In the genomic region with DNA sequence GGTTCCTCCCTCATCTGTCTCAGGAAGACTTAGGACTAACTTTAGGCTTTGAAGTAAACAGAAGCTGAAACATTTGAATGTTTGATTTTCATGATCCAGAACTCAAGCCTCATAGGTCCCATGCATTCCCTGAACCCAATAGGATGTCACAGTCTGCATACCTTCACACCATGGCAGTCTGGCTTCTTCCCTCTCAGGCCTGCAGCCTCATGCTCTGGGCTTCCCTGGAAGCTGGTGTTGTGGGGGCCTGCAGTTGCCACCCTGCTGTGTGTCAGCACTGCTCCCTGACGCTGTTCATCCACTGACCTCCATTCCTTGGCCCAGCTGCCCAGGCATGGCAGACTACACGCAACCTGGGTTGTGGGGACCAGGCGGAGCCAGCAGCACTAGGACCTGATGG, we compare ENCODE assay signal across 1 cellular context.
TF ChIP-seq lines count a peak whose summit lies in the region.

No MANE protein-coding gene starts in this region.

TF ChIP-seq in WTC11, 78 proteins besides CTCF, POLR2A, EP300 and RAD21 (continued from another document):
- TF ChIP-seq CBFB (CRISPR knock-in tag; IDR thresholded peaks at IDR 0.05; ENCODE audit: low read depth) (no peak), SMAD4 (CRISPR knock-in tag; IDR thresholded peaks at IDR 0.05) (no peak), GRHL2 (CRISPR knock-in tag; IDR thresholded peaks at IDR 0.05; ENCODE audit: insufficient replicate concordance, severe bottlenecking) (no peak), ZNF396 (CRISPR knock-in tag; IDR thresholded peaks at IDR 0.05; ENCODE audit: borderline replicate concordance) (no peak), NFATC4 (CRISPR knock-in tag; IDR thresholded peaks at IDR 0.05) (no peak), NFE2L1 (CRISPR knock-in tag; IDR thresholded peaks at IDR 0.05) (no peak), FOXP1 (CRISPR knock-in tag; IDR thresholded peaks at IDR 0.05; ENCODE audit: borderline replicate concordance) (no peak), NFYB (CRISPR knock-in tag; conservative IDR thresholded peaks at IDR 0.05; ENCODE audit: low read depth) (no peak), SMAD3 (CRISPR knock-in tag; IDR thresholded peaks at IDR 0.05; ENCODE audit: borderline replicate concordance) (no peak), CREM (CRISPR knock-in tag; IDR thresholded peaks at IDR 0.05) (no peak)
- TF ChIP-seq, protein P1, sequence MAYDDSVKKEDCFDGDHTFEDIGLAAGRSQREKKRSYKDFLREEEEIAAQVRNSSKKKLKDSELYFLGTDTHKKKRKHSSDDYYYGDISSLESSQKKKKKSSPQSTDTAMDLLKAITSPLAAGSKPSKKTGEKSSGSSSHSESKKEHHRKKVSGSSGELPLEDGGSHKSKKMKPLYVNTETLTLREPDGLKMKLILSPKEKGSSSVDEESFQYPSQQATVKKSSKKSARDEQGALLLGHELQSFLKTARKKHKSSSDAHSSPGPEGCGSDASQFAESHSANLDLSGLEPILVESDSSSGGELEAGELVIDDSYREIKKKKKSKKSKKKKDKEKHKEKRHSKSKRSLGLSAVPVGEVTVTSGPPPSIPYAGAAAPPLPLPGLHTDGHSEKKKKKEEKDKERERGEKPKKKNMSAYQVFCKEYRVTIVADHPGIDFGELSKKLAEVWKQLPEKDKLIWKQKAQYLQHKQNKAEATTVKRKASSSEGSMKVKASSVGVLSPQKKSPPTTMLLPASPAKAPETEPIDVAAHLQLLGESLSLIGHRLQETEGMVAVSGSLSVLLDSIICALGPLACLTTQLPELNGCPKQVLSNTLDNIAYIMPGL (CRISPR knock-in tag; IDR thresholded peaks at IDR 0.05): no peak
- TF ChIP-seq, protein P2, sequence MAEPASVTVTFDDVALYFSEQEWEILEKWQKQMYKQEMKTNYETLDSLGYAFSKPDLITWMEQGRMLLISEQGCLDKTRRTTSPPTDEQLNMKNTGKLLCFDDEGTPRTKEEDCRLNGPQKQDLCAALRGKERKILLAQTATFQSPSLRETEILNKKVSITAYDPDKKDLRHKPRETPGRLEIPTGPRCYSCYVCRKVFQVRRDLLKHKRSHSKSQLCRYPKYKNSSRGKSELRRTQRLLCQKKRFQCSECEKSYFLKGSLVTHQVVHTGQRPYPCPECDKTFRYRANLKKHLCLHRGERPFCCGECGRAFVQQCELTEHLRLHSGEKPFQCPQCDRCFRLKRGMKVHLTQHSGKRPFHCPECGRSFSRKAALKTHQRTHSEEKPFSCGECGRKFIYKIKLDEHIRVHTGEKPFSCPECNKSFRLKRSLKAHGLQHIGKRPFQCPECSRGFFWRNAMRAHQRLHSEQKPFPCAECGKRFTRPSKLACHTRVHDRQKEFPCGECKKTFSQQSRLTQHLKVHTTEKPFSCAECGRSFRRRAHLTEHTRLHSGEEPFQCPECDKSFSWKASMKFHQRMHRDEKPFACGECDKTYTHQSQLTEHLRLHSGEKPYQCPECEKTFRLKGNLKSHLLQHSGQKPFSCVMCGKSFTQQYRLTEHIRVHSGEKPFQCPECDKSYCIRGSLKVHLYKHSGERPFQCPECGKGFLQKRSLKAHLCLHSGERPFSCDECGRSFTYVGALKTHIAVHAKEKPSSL (CRISPR knock-in tag; conservative IDR thresholded peaks at IDR 0.05): no peak
- TF ChIP-seq, protein P3, sequence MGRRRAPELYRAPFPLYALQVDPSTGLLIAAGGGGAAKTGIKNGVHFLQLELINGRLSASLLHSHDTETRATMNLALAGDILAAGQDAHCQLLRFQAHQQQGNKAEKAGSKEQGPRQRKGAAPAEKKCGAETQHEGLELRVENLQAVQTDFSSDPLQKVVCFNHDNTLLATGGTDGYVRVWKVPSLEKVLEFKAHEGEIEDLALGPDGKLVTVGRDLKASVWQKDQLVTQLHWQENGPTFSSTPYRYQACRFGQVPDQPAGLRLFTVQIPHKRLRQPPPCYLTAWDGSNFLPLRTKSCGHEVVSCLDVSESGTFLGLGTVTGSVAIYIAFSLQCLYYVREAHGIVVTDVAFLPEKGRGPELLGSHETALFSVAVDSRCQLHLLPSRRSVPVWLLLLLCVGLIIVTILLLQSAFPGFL (CRISPR knock-in tag; IDR thresholded peaks at IDR 0.05; ENCODE audit: borderline replicate concordance): no peak
- TF ChIP-seq, protein P4, sequence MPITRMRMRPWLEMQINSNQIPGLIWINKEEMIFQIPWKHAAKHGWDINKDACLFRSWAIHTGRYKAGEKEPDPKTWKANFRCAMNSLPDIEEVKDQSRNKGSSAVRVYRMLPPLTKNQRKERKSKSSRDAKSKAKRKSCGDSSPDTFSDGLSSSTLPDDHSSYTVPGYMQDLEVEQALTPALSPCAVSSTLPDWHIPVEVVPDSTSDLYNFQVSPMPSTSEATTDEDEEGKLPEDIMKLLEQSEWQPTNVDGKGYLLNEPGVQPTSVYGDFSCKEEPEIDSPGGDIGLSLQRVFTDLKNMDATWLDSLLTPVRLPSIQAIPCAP (CRISPR knock-in tag; IDR thresholded peaks at IDR 0.05): no peak
- TF ChIP-seq, protein P5, sequence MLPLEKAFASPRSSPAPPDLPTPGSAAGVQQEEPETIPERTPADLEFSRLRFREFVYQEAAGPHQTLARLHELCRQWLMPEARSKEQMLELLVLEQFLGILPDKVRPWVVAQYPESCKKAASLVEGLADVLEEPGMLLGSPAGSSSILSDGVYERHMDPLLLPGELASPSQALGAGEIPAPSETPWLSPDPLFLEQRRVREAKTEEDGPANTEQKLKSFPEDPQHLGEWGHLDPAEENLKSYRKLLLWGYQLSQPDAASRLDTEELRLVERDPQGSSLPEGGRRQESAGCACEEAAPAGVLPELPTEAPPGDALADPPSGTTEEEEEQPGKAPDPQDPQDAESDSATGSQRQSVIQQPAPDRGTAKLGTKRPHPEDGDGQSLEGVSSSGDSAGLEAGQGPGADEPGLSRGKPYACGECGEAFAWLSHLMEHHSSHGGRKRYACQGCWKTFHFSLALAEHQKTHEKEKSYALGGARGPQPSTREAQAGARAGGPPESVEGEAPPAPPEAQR (CRISPR knock-in tag; IDR thresholded peaks at IDR 0.05): no peak
TF ChIP-seq in WTC11: peak in this region for 0.
